Comparison of ENCODE assay signal across 14 cellular contexts in genomic region chr3:129106320-129106719, GRCh38. TPM values are rescaled to one million over a fixed set of nuclear protein-coding genes. Genes with fewer than 3 reads are reported as not detected.
A peak's percentile ranks its signal among the peaks of the same experiment; 100 is the strongest.
DNase-seq lines count a peak whose midpoint lies in the region; FAIRE-seq and TF ChIP-seq lines count a peak whose summit lies in the region.
"Had no signal": no experiment of that assay in that cellular context is flagged by ENCODE, and none has a peak within 500 bp of the region (broad histone marks: within the 10 kb centered on the region; RNA-seq: fewer than 3 reads in every experiment).

No MANE protein-coding gene starts in this region.

- H3K9me3 ChIP-seq in kidney (ENCODE audit: control insufficient read depth in 1 of 2, low read length in 2 of 2) = no peaks in the 10 kb centered on the region
- H3K9me3 ChIP-seq: breast epithelium had no signal

- peaks cover 9% of the 10 kb centered on the region for H3K36me3 Mint-ChIP-seq in activated naive CD8-positive, alpha-beta T cell

- no peak overlapping the region for H3K27ac ChIP-seq in kidney (ENCODE audit: low read depth in 2 of 2, low read length in 2 of 2)

- in situ Hi-C loops in GM13977 (cut with MboI; ENCODE audit: low pct_unique_long_range_greater_than_20kb, low sequenced_read_pairs, unreplicated experiment) = no loop called here

- H3K27me3 Mint-ChIP-seq in activated naive CD8-positive, alpha-beta T cell = no peaks in the 10 kb centered on the region

- no peak overlapping the region for H3K4me3 ChIP-seq in kidney (ENCODE audit: low read length in 2 of 2)
- H3K4me3 ChIP-seq: breast epithelium had no signal

- TF ChIP-seq CTCF in kidney (IDR thresholded peaks at IDR 0.05; ENCODE audit: borderline replicate concordance, extremely low read depth, insufficient read depth) (no peak), GM13977 (IDR thresholded peaks at IDR 0.05; ENCODE audit: extremely low read depth, insufficient read depth, missing control alignments) (no peak)

- no peak for FAIRE-seq in kidney (lab: Jason Lieb, UNC)
- FAIRE-seq: GM18507 had no signal

- intact Hi-C loops in kidney (cut with DNase I) = no loop called here

- peaks cover 87% of the 10 kb centered on the region for H3K4me1 Mint-ChIP-seq in activated naive CD8-positive, alpha-beta T cell (ENCODE audit: low read depth)

- H3K4me1 ChIP-seq in kidney (ENCODE audit: control insufficient read depth in 1 of 2, insufficient read depth in 1 of 2, low read depth in 1 of 2, low read length in 2 of 2) = peaks cover 0 to 13% of the 10 kb centered on the region in 2 donors

- no peak overlapping the region for H3K9ac ChIP-seq in kidney (ENCODE audit: low read length in 2 of 2)

- H3K36me3 ChIP-seq in kidney (ENCODE audit: control insufficient read depth in 1 of 2, insufficient read depth in 2 of 2, low read length in 2 of 2) = peaks cover 0 to 5% of the 10 kb centered on the region in 2 donors
- H3K36me3 ChIP-seq: breast epithelium had no signal

- no peaks in the 10 kb centered on the region for H3K9me3 Mint-ChIP-seq in activated naive CD8-positive, alpha-beta T cell (ENCODE audit: low read depth)

- DNase-seq in COLO668 (lab: John Stamatoyannopoulos, UW; ENCODE audit: unreplicated experiment) (peak; percentile 6), HT-29 (ENCODE audit: low spot score) (peak; percentile 39), kidney (peak; percentile 27), GM03348 (ENCODE audit: low spot score) (no peak), GM13977 (ENCODE audit: low spot score) (no peak), HuH-7.5 (ENCODE audit: low spot score) (no peak)
- DNase-seq: DMS153, NCI-H1092 treated with DMSO at 0.1 percent for 48 hours, nucleus accumbens, T1000 had no signal

- H3K27ac Mint-ChIP-seq in activated naive CD8-positive, alpha-beta T cell = peak overlapping the region; percentile 93

- peak overlapping the region; percentile 17 for H3K4me3 Mint-ChIP-seq in activated naive CD8-positive, alpha-beta T cell

RNA-seq across cellular contexts. Expression of gene RAB43, which starts 15.3 kb away (rescaled TPM):
- 36.8 and 37.3 TPM in 2 replicates for total RNA-seq in HT-29 (2014; rRNA removed; shearing (Covaris generic))
- 27.6 TPM for total RNA-seq in kidney
- 5.5 TPM for polyA plus RNA-seq in kidney (ENCODE audit: insufficient read depth, low read depth, low replicate concordance)

RNA-seq across cellular contexts. Expression of gene GP9, which starts 45.7 kb away (rescaled TPM):
- total RNA-seq in HT-29 (2014; rRNA removed; shearing (Covaris generic)) = not detected in 2 replicates
- not detected for total RNA-seq in kidney
- polyA plus RNA-seq in kidney (ENCODE audit: insufficient read depth, low read depth, low replicate concordance) = 0.49 TPM
- total RNA-seq: kidney epithelial cell had no signal

RNA-seq across cellular contexts. Expression of gene ISY1, which starts 54.5 kb away (rescaled TPM):
- 24.2 and 25.2 TPM in 2 replicates for total RNA-seq in HT-29 (2014; rRNA removed; shearing (Covaris generic))
- total RNA-seq in kidney = 27.1 TPM
- polyA plus RNA-seq in kidney (ENCODE audit: insufficient read depth, low read depth, low replicate concordance) = 22.4 TPM

Comparison
In these comparisons a context has a peak if more than half of its experiments do, and no peak if none do; other contexts are left out.
1. DNase-seq: peak in COLO668 (single experiment), HT-29 (single experiment) and kidney (single experiment); none in GM03348 (single experiment), GM13977 (single experiment) and HuH-7.5 (single experiment).